8 cellular contexts compared by ENCODE assay signal in genomic region chr19:47428177-47428894, GRCh38. TPM values are rescaled to one million over a fixed set of nuclear protein-coding genes. Genes with fewer than 3 reads are reported as not detected.
DNase-seq lines count a peak whose midpoint lies in the region; ATAC-seq and TF ChIP-seq lines count a peak whose summit lies in the region.

No MANE protein-coding gene starts in this region.

- peak; percentile 88 for DNase-seq in HFF-Myc (ENCODE audit: extremely low read depth, low read depth)
- peak; percentile 82 for DNase-seq in NCI-H460 (ENCODE audit: extremely low read depth, low read depth)
- DNase-seq in activated CD4-positive, alpha-beta T cell treated with anti-CD3 and anti-CD28 coated beads for 1 hour = peak; percentile 67
- peak; percentile 97 for DNase-seq in choroid plexus epithelial cell (ENCODE audit: low read depth)
- peak; percentile 78 for DNase-seq in kidney epithelial cell (ENCODE audit: low read depth)
- peak; percentile 85 to 88 for DNase-seq in stimulated activated CD4-positive, alpha-beta T cell treated with anti-CD3 and anti-CD28 coated beads, Interleukin-2, amount 100 ng/mL, for 24 hours

- peak overlapping the region; percentile 36 to 64 (median 48); a peak in 18 of 20 replicates for H3K4me3 ChIP-seq in BLaER1 treated with 17β-estradiol and CSF1 and Interleukin-3, amounts not matched to agents 10 nM and 100 nM
- H3K4me3 ChIP-seq in HFF-Myc (replicated peaks; ENCODE audit: low read depth, low read length) = peak overlapping the region; percentile 9; the same call in 1 of the 2 replicates
- H3K4me3 ChIP-seq in choroid plexus epithelial cell (ENCODE audit: low read depth, low read length) = peak overlapping the region; percentile 11
- H3K4me3 ChIP-seq in kidney epithelial cell (ENCODE audit: low read depth, low read length) = no peak overlapping the region

- peaks cover 41 to 47% (median 44%) of the 10 kb centered on the region in 10 experiments for H3K4me1 ChIP-seq in BLaER1 treated with 17β-estradiol and CSF1 and Interleukin-3, amounts not matched to agents 10 nM and 100 nM

- peaks cover 0 to 48% (median 7%) of the 10 kb centered on the region in 11 experiments; a peak in 12 of 22 replicates for H4K20me1 ChIP-seq in BLaER1 treated with 17β-estradiol and CSF1 and Interleukin-3, amounts not matched to agents 10 nM and 100 nM

- no peak overlapping the region for H3K27ac ChIP-seq in BLaER1 treated with 17β-estradiol and CSF1 and Interleukin-3, amounts not matched to agents 10 nM and 100 nM

- TF ChIP-seq CTCF in HFF-Myc (IDR thresholded peaks at IDR 0.05; ENCODE audit: low read depth, low read length, missing control alignments) (no peak), choroid plexus epithelial cell (conservative IDR thresholded peaks at IDR 0.05; ENCODE audit: low read depth, low read length) (no peak), kidney epithelial cell (IDR thresholded peaks at IDR 0.05; ENCODE audit: insufficient read depth, low read length, poor library complexity, severe bottlenecking) (no peak)

- H3K9ac ChIP-seq in BLaER1 treated with 17β-estradiol and CSF1 and Interleukin-3, amounts not matched to agents 10 nM and 100 nM = peak overlapping the region in 8 of 11 experiments; percentile 17 to 48 (median 32); a peak in 8 of 22 replicates

- peak overlapping the region; percentile 88 to 99 (median 92) for H3K4me2 ChIP-seq in BLaER1 treated with 17β-estradiol and CSF1 and Interleukin-3, amounts not matched to agents 10 nM and 100 nM

- no peaks in the 10 kb centered on the region for H3K36me3 ChIP-seq in BLaER1 treated with 17β-estradiol and CSF1 and Interleukin-3, amounts not matched to agents 10 nM and 100 nM
- no peaks in the 10 kb centered on the region for H3K36me3 ChIP-seq in kidney epithelial cell (ENCODE audit: control insufficient read depth, insufficient read depth, low read length)

- H3K9me3 ChIP-seq in BLaER1 treated with 17β-estradiol and CSF1 and Interleukin-3, amounts not matched to agents 10 nM and 100 nM (replicated peaks in 1 of 11) = peaks cover 0 to 21% (median 11%) of the 10 kb centered on the region in 11 experiments; a peak in 15 of 22 replicates

- peaks cover 55 to 93% (median 83%) of the 10 kb centered on the region in 11 experiments for H3K27me3 ChIP-seq in BLaER1 treated with 17β-estradiol and CSF1 and Interleukin-3, amounts not matched to agents 10 nM and 100 nM
- H3K27me3 ChIP-seq in kidney epithelial cell (ENCODE audit: control insufficient read depth, insufficient read depth, low read length) = peaks cover 29% of the 10 kb centered on the region

- ATAC-seq in HG03045 (IDR thresholded peaks at IDR 0.05; ENCODE audit: unreplicated experiment) = no peak

RNA-seq across cellular contexts. Expression of gene MEIS3, which starts 9.0 kb away (rescaled TPM):
- total RNA-seq in NCI-H460 (2014; rRNA removed; shearing (Covaris generic)) = 5.3 and 7.0 TPM in 2 replicates
- polyA plus RNA-seq in NCI-H460 (2014; cell fraction: nucleus; rRNA removed) = 4.3 and 4.9 TPM in 2 replicates
- total RNA-seq in kidney epithelial cell = 2.3 and 8.6 TPM in 2 replicates

RNA-seq across cellular contexts. Expression of gene SLC8A2, which starts 43.4 kb away (rescaled TPM):
- not detected in 2 replicates for total RNA-seq in NCI-H460 (2014; rRNA removed; shearing (Covaris generic))
- polyA plus RNA-seq in NCI-H460 (2014; cell fraction: nucleus; rRNA removed) = not detected in 2 replicates
- total RNA-seq in kidney epithelial cell = not detected in 2 replicates

RNA-seq across cellular contexts. Expression of gene KPTN, which starts 55.7 kb away (rescaled TPM):
- 4.0 and 4.1 TPM in 2 replicates for total RNA-seq in NCI-H460 (2014; rRNA removed; shearing (Covaris generic))
- polyA plus RNA-seq in NCI-H460 (2014; cell fraction: nucleus; rRNA removed) = 5.1 and 7.5 TPM in 2 replicates
- total RNA-seq in kidney epithelial cell = 6.0 and 6.6 TPM in 2 replicates
